Comparison of ENCODE assay signal across 1 cellular context in the genomic region with DNA sequence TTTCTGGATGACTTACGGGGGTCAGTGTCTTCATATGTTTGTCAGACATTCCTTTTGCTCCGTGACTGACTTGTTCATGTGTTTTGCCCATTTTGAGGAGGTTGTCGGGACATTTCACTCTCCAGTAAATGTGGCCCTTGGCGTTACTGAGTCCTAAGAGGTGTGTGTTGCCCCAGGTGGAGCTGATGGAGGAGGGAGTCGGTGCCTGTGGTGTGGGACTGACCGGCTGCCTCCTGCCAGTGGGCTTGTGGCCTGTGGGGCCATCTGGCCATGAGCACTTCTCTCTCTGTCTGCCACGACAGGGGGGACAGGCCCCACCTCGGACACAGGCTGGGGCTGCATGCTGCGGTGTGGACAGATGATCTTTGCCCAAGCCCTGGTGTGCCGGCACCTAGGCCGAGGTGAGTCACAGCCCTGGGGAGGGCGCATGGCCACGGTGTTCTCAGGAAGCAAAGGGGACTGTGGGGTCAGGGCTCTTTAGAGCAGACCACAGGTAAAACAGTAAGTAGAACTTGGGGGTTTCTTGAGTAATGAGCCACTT.
TF ChIP-seq lines count a peak whose summit lies in the region.

No MANE protein-coding gene starts in this region.

TF ChIP-seq in HepG2, 621 proteins besides CTCF, POLR2A, EP300 and RAD21 (continued from another document and continues in another):
- TF ChIP-seq FOXK2 (IDR thresholded peaks at IDR 0.05) (no peak), TBX2 (CRISPR knock-in tag; IDR thresholded peaks at IDR 0.05; ENCODE audit: borderline replicate concordance) (peak; percentile 88; the same call in 1 of the 2 replicates), REL (CRISPR knock-in tag; conservative IDR thresholded peaks at IDR 0.05) (no peak), ZNF317 (CRISPR knock-in tag; IDR thresholded peaks at IDR 0.05) (no peak), ZNF337 (CRISPR knock-in tag; IDR thresholded peaks at IDR 0.05; ENCODE audit: borderline replicate concordance, low read depth) (no peak), SNAPC2 (CRISPR knock-in tag; IDR thresholded peaks at IDR 0.05) (no peak), NCOR1 (IDR thresholded peaks at IDR 0.05; ENCODE audit: borderline replicate concordance, low read length) (peak; percentile 17; the same call in 1 of the 2 replicates), XRCC5 (optimal IDR thresholded peaks at IDR 0.05; ENCODE audit: low read length) (peak; percentile 82), KDM4B (CRISPR knock-in tag; IDR thresholded peaks at IDR 0.05) (peak; percentile 43; the same call in 1 of the 2 replicates), ELF3 (CRISPR knock-in tag; IDR thresholded peaks at IDR 0.05) (peak; percentile 81), ZNF225 (CRISPR knock-in tag; IDR thresholded peaks at IDR 0.05) (peak; percentile 37; the same call in 1 of the 2 replicates), YY1 (IDR thresholded peaks at IDR 0.05; ENCODE audit: insufficient read depth, insufficient replicate concordance, low read depth, low read length) (peak; percentile 43), ZNF543 (CRISPR knock-in tag; IDR thresholded peaks at IDR 0.05) (0 out of 2 replicates have a peak, but pooled peaks have one; percentile 39), IRF2 (CRISPR knock-in tag; IDR thresholded peaks at IDR 0.05) (peak; percentile 84; the same call in 1 of the 2 replicates), ZNF296 (CRISPR knock-in tag; conservative IDR thresholded peaks at IDR 0.05) (no peak), GFI1 (CRISPR knock-in tag; IDR thresholded peaks at IDR 0.05; ENCODE audit: borderline replicate concordance) (peak; percentile 64; the same call in 1 of the 2 replicates), ZNF567 (CRISPR knock-in tag; IDR thresholded peaks at IDR 0.05; ENCODE audit: borderline replicate concordance) (no peak), HNF4A (CRISPR knock-in tag; IDR thresholded peaks at IDR 0.05) (peak; percentile 91), AGO1 (IDR thresholded peaks at IDR 0.05; ENCODE audit: low read depth, low read length, poor library complexity, severe bottlenecking) (peak; percentile 52), U2AF1 (optimal IDR thresholded peaks at IDR 0.05; ENCODE audit: low read depth, low read length) (no peak), BORCS8-MEF2B (CRISPR knock-in tag; IDR thresholded peaks at IDR 0.05) (peak; percentile 46; the same call in 1 of the 2 replicates), TAF15 (IDR thresholded peaks at IDR 0.05; ENCODE audit: low read depth, low read length, poor library complexity, severe bottlenecking) (no peak), JUNB (CRISPR knock-in tag; IDR thresholded peaks at IDR 0.05; ENCODE audit: borderline replicate concordance) (no peak), HDAC2 (CRISPR knock-in tag; IDR thresholded peaks at IDR 0.05) (peak; percentile 95), HOXD1 (CRISPR knock-in tag; IDR thresholded peaks at IDR 0.05) (no peak), MTA3 (CRISPR knock-in tag; IDR thresholded peaks at IDR 0.05) (no peak), SMC3 (IDR thresholded peaks at IDR 0.05; ENCODE audit: low read length) (no peak), PHF8 (CRISPR knock-in tag; IDR thresholded peaks at IDR 0.05) (peak; percentile 41; the same call in 1 of the 2 replicates), ZNF124 (CRISPR knock-in tag; IDR thresholded peaks at IDR 0.05) (peak; percentile 76; the same call in 1 of the 2 replicates), ZNF773 (CRISPR knock-in tag; IDR thresholded peaks at IDR 0.05; ENCODE audit: borderline replicate concordance) (no peak), TOE1 (CRISPR knock-in tag; IDR thresholded peaks at IDR 0.05) (no peak), KAT7 (CRISPR knock-in tag; IDR thresholded peaks at IDR 0.05; ENCODE audit: borderline replicate concordance) (no peak; the same call in 1 of the 2 replicates), ZFP41 (CRISPR knock-in tag; IDR thresholded peaks at IDR 0.05; ENCODE audit: borderline replicate concordance) (no peak), ZBTB8A (CRISPR knock-in tag; IDR thresholded peaks at IDR 0.05; ENCODE audit: borderline replicate concordance, low read depth) (no peak), MTF1 (CRISPR knock-in tag; IDR thresholded peaks at IDR 0.05) (no peak), ZFP37 (CRISPR knock-in tag; IDR thresholded peaks at IDR 0.05; ENCODE audit: borderline replicate concordance) (0 out of 2 replicates have a peak, but pooled peaks have one; percentile 78), ZNF614 (CRISPR knock-in tag; IDR thresholded peaks at IDR 0.05; ENCODE audit: borderline replicate concordance) (peak; percentile 87), CBX5 (CRISPR knock-in tag; IDR thresholded peaks at IDR 0.05; ENCODE audit: borderline replicate concordance) (peak; percentile 74; the same call in 1 of the 2 replicates), ZNF619 (CRISPR knock-in tag; IDR thresholded peaks at IDR 0.05) (no peak), ARNTL (CRISPR knock-in tag; IDR thresholded peaks at IDR 0.05) (peak; percentile 86), SAFB2 (CRISPR knock-in tag; IDR thresholded peaks at IDR 0.05; ENCODE audit: borderline replicate concordance, low read depth) (peak; percentile 73; the same call in 1 of the 2 replicates), THAP11 (CRISPR knock-in tag; IDR thresholded peaks at IDR 0.05) (peak; percentile 60)
- TF ChIP-seq, protein P1, sequence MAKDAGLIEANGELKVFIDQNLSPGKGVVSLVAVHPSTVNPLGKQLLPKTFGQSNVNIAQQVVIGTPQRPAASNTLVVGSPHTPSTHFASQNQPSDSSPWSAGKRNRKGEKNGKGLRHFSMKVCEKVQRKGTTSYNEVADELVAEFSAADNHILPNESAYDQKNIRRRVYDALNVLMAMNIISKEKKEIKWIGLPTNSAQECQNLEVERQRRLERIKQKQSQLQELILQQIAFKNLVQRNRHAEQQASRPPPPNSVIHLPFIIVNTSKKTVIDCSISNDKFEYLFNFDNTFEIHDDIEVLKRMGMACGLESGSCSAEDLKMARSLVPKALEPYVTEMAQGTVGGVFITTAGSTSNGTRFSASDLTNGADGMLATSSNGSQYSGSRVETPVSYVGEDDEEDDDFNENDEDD (CRISPR knock-in tag; IDR thresholded peaks at IDR 0.05; ENCODE audit: borderline replicate concordance), result peak; percentile 57; the same call in 1 of the 2 replicates
- TF ChIP-seq, protein P2, sequence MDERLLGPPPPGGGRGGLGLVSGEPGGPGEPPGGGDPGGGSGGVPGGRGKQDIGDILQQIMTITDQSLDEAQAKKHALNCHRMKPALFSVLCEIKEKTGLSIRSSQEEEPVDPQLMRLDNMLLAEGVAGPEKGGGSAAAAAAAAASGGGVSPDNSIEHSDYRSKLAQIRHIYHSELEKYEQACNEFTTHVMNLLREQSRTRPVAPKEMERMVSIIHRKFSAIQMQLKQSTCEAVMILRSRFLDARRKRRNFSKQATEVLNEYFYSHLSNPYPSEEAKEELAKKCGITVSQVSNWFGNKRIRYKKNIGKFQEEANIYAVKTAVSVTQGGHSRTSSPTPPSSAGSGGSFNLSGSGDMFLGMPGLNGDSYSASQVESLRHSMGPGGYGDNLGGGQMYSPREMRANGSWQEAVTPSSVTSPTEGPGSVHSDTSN (CRISPR knock-in tag; IDR thresholded peaks at IDR 0.05), result no peak
- TF ChIP-seq, protein P3, sequence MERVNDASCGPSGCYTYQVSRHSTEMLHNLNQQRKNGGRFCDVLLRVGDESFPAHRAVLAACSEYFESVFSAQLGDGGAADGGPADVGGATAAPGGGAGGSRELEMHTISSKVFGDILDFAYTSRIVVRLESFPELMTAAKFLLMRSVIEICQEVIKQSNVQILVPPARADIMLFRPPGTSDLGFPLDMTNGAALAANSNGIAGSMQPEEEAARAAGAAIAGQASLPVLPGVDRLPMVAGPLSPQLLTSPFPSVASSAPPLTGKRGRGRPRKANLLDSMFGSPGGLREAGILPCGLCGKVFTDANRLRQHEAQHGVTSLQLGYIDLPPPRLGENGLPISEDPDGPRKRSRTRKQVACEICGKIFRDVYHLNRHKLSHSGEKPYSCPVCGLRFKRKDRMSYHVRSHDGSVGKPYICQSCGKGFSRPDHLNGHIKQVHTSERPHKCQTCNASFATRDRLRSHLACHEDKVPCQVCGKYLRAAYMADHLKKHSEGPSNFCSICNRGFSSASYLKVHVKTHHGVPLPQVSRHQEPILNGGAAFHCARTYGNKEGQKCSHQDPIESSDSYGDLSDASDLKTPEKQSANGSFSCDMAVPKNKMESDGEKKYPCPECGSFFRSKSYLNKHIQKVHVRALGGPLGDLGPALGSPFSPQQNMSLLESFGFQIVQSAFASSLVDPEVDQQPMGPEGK (CRISPR knock-in tag; IDR thresholded peaks at IDR 0.05), result peak; percentile 98
- TF ChIP-seq, protein P4, sequence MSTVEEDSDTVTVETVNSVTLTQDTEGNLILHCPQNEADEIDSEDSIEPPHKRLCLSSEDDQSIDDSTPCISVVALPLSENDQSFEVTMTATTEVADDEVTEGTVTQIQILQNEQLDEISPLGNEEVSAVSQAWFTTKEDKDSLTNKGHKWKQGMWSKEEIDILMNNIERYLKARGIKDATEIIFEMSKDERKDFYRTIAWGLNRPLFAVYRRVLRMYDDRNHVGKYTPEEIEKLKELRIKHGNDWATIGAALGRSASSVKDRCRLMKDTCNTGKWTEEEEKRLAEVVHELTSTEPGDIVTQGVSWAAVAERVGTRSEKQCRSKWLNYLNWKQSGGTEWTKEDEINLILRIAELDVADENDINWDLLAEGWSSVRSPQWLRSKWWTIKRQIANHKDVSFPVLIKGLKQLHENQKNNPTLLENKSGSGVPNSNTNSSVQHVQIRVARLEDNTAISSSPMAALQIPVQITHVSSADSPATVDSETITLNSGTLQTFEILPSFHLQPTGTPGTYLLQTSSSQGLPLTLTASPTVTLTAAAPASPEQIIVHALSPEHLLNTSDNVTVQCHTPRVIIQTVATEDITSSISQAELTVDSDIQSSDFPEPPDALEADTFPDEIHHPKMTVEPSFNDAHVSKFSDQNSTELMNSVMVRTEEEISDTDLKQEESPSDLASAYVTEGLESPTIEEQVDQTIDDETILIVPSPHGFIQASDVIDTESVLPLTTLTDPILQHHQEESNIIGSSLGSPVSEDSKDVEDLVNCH (CRISPR knock-in tag; IDR thresholded peaks at IDR 0.05), result no peak
- TF ChIP-seq, protein P5, sequence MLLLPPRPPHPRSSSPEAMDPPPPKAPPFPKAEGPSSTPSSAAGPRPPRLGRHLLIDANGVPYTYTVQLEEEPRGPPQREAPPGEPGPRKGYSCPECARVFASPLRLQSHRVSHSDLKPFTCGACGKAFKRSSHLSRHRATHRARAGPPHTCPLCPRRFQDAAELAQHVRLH (CRISPR knock-in tag; IDR thresholded peaks at IDR 0.05; ENCODE audit: borderline replicate concordance, low read depth), result peak; percentile 77; the same call in 1 of the 2 replicates
- TF ChIP-seq, protein P6, sequence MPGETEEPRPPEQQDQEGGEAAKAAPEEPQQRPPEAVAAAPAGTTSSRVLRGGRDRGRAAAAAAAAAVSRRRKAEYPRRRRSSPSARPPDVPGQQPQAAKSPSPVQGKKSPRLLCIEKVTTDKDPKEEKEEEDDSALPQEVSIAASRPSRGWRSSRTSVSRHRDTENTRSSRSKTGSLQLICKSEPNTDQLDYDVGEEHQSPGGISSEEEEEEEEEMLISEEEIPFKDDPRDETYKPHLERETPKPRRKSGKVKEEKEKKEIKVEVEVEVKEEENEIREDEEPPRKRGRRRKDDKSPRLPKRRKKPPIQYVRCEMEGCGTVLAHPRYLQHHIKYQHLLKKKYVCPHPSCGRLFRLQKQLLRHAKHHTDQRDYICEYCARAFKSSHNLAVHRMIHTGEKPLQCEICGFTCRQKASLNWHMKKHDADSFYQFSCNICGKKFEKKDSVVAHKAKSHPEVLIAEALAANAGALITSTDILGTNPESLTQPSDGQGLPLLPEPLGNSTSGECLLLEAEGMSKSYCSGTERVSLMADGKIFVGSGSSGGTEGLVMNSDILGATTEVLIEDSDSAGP (CRISPR knock-in tag; IDR thresholded peaks at IDR 0.05; ENCODE audit: borderline replicate concordance), result peak; percentile 81
- TF ChIP-seq, protein P7, sequence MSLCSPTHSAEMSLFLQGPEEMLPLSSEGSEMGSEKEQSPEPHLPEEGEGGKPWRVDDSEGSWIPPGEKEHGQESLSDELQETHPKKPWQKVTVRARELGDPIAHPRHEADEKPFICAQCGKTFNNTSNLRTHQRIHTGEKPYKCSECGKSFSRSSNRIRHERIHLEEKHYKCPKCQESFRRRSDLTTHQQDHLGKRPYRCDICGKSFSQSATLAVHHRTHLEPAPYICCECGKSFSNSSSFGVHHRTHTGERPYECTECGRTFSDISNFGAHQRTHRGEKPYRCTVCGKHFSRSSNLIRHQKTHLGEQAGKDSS (CRISPR knock-in tag; IDR thresholded peaks at IDR 0.05; ENCODE audit: borderline replicate concordance, low read depth), result peak; percentile 94; the same call in 1 of the 2 replicates
